ENCODE assay signal across 10 cellular contexts in genomic region chr11:909406-909805, GRCh38. TPM values are rescaled to one million over a fixed set of nuclear protein-coding genes. Genes with fewer than 3 reads are reported as not detected.
A peak's percentile ranks its signal among the peaks of the same experiment; 100 is the strongest.
DNase-seq lines count a peak whose midpoint lies in the region; ATAC-seq and TF ChIP-seq lines count a peak whose summit lies in the region.
"Had no signal": no experiment of that assay in that cellular context is flagged by ENCODE, and none has a peak within 500 bp of the region (broad histone marks: within the 10 kb centered on the region; RNA-seq: fewer than 3 reads in every experiment).

No MANE protein-coding gene starts in this region.

- H3K27ac ChIP-seq in Panc1 (ENCODE audit: low read length) (peak overlapping the region; percentile 80), smooth muscle cell (ENCODE audit: low read depth) (no peak overlapping the region)

- peak overlapping the region; percentile 65 for H3K27ac Mint-ChIP-seq in activated T-cell treated with anti-CD3 and anti-CD28 coated beads, Interleukin-2, amount 50 U/mL, for 24 hours

- no peaks in the 10 kb centered on the region for H3K9me3 ChIP-seq in Panc1 (ENCODE audit: control insufficient read depth, insufficient read depth, low read depth, low read length)
- H3K9me3 ChIP-seq in smooth muscle cell (replicated peaks; ENCODE audit: low read depth), result no peaks in the 10 kb centered on the region
- H3K9me3 ChIP-seq: tibial nerve had no signal

- POLR2A ChIA-PET in Panc1 (lab: Charles Lee), result no interaction called here

- intact Hi-C loops in Panc1 (cut with micrococcal nuclease; ENCODE audit: unreplicated experiment), result no loop called here

- H3K4me1 ChIP-seq in Panc1 (ENCODE audit: control insufficient read depth, insufficient read depth, low read length) (peaks cover 17% of the 10 kb centered on the region), smooth muscle cell (ENCODE audit: low read depth) (peaks cover 6% of the 10 kb centered on the region)

- in situ Hi-C loops in Panc1 (cut with HindIII; ENCODE audit: low pct_unique_long_range_greater_than_20kb, low sequenced_read_pairs), result loop anchor here (5.0 kb wide), 1 partner anchor 88 kb away; no protein-coding TSS in a partner anchor

- H3K27me3 ChIP-seq in Panc1 (ENCODE audit: control insufficient read depth, insufficient read depth, low read length) (no peaks in the 10 kb centered on the region), smooth muscle cell (ENCODE audit: low read depth) (no peaks in the 10 kb centered on the region)
- H3K27me3 ChIP-seq: tibial nerve had no signal

- H3K36me3 ChIP-seq in Panc1 (ENCODE audit: control insufficient read depth, insufficient read depth, low read length) (no peaks in the 10 kb centered on the region), smooth muscle cell (ENCODE audit: low read depth) (no peaks in the 10 kb centered on the region)

- peak overlapping the region; percentile 91 for H3K4me3 Mint-ChIP-seq in activated T-cell treated with anti-CD3 and anti-CD28 coated beads, Interleukin-2, amount 50 U/mL, for 24 hours

- H2AFZ ChIP-seq in smooth muscle cell (ENCODE audit: low read depth), result no peak overlapping the region

- ATAC-seq in Panc1 (no peak), HG03378 (IDR thresholded peaks at IDR 0.05; ENCODE audit: unreplicated experiment) (no peak)

- H4K20me1 ChIP-seq in smooth muscle cell (ENCODE audit: low read depth), result peaks cover 3% of the 10 kb centered on the region

- DNase-seq in activated T-cell treated with anti-CD3 and anti-CD28 coated beads, Interleukin-2, amount 50 U/mL, for 24 hours, result no peak
- no peak for DNase-seq in activated T-cell treated with anti-CD3 and anti-CD28 coated beads for 4 hours
- DNase-seq in Panc1 (ENCODE audit: low read depth, low spot score), result no peak
- DNase-seq in epithelial cell of esophagus (ENCODE audit: low read depth), result no peak
- DNase-seq in smooth muscle cell (lab: John Stamatoyannopoulos, UW; ENCODE audit: unreplicated experiment), result no peak
- no peak for DNase-seq in dedifferentiated amniotic fluid mesenchymal stem cell (ENCODE audit: extremely low spot score)
- no peak for DNase-seq in DMS153 (lab: John Stamatoyannopoulos, UW)
- DNase-seq: OCI-M1 had no signal

- CTCF ChIA-PET in Panc1 (lab: Charles Lee), result no interaction called here

- peaks cover 51% of the 10 kb centered on the region for H3K36me3 Mint-ChIP-seq in activated T-cell treated with anti-CD3 and anti-CD28 coated beads, Interleukin-2, amount 50 U/mL, for 24 hours (ENCODE audit: low read depth)

- TF ChIP-seq CTCF in Panc1 (IDR thresholded peaks at IDR 0.05) (no peak), epithelial cell of esophagus (IDR thresholded peaks at IDR 0.05; ENCODE audit: insufficient read depth, low read depth, low read length, missing control alignments) (no peak), smooth muscle cell (IDR thresholded peaks at IDR 0.05; ENCODE audit: borderline replicate concordance, insufficient read depth, poor library complexity, severe bottlenecking) (no peak)

- peak overlapping the region; percentile 82 to 83 for H3K4me3 ChIP-seq in Panc1 (ENCODE audit: low read depth in 2 of 2, low read length in 2 of 2)
- peak overlapping the region; percentile 75 for H3K4me3 ChIP-seq in epithelial cell of esophagus (ENCODE audit: low read length)
- peak overlapping the region; percentile 91 for H3K4me3 ChIP-seq in smooth muscle cell

- peaks cover 26% of the 10 kb centered on the region for H3K4me1 Mint-ChIP-seq in activated T-cell treated with anti-CD3 and anti-CD28 coated beads, Interleukin-2, amount 50 U/mL, for 24 hours (ENCODE audit: low read depth)

- H3K9me3 Mint-ChIP-seq in activated T-cell treated with anti-CD3 and anti-CD28 coated beads, Interleukin-2, amount 50 U/mL, for 24 hours, result no peaks in the 10 kb centered on the region

- no TSS peak for BruUV-seq in Panc1 (replicated peaks; lab: Mats Ljungman, UMichigan)

- peak overlapping the region; percentile 93 for H3K4me2 ChIP-seq in smooth muscle cell

- no peaks in the 10 kb centered on the region for H3F3A ChIP-seq in smooth muscle cell (ENCODE audit: low read depth)

- H3K9ac ChIP-seq in smooth muscle cell (ENCODE audit: low read depth), result no peak overlapping the region

- 94% methylated on average over 11 of the region's 11 CpGs for WGBS in smooth muscle cell (ENCODE audit: low lambda C conversion rate)

- no peaks in the 10 kb centered on the region for H3K27me3 Mint-ChIP-seq in activated T-cell treated with anti-CD3 and anti-CD28 coated beads, Interleukin-2, amount 50 U/mL, for 24 hours

- peaks cover 28% of the 10 kb centered on the region for H3K79me2 ChIP-seq in smooth muscle cell (ENCODE audit: low read depth)

RNA-seq across cellular contexts. Expression of gene CHID1, which starts 1.2 kb away (rescaled TPM):
- total RNA-seq in Panc1 (2021; ENCODE audit: unreplicated experiment) (224 TPM), smooth muscle cell (54.3 and 76.5 TPM in 2 replicates)
- 247 TPM for polyA plus RNA-seq in Panc1 (2012; ENCODE audit: insufficient read length)
- polyA plus RNA-seq in smooth muscle cell, result 171 and 181 TPM in 2 replicates

RNA-seq across cellular contexts. Expression of gene AP2A2, which starts 16.3 kb away (rescaled TPM):
- 123 TPM for total RNA-seq in Panc1 (2021; ENCODE audit: unreplicated experiment)
- 238 TPM for polyA plus RNA-seq in Panc1 (2012; ENCODE audit: insufficient read length)
- 32.2 and 35.8 TPM in 2 replicates for total RNA-seq in smooth muscle cell
- polyA plus RNA-seq in smooth muscle cell, result 25.1 and 31.8 TPM in 2 replicates
